In genomic region chr7:65269150-65269856, GRCh38 we compare ENCODE assay signal across 1 cellular context.
TF ChIP-seq lines count a peak whose summit lies in the region.

No MANE protein-coding gene starts in this region.

TF ChIP-seq in HepG2, 621 proteins besides CTCF, POLR2A, EP300 and RAD21 (continued from another document):
- peak; percentile 78 for TF ChIP-seq ZNF574 (CRISPR knock-in tag; IDR thresholded peaks at IDR 0.05)
- TF ChIP-seq ARID2 (CRISPR knock-in tag; IDR thresholded peaks at IDR 0.05; ENCODE audit: borderline replicate concordance) = no peak
- TF ChIP-seq ASH2L (IDR thresholded peaks at IDR 0.05; ENCODE audit: insufficient read length, low read depth, low read length) = peak; percentile 41
- TF ChIP-seq ZNF891 (CRISPR knock-in tag; IDR thresholded peaks at IDR 0.05) = peak; percentile 88
- TF ChIP-seq, protein P1, sequence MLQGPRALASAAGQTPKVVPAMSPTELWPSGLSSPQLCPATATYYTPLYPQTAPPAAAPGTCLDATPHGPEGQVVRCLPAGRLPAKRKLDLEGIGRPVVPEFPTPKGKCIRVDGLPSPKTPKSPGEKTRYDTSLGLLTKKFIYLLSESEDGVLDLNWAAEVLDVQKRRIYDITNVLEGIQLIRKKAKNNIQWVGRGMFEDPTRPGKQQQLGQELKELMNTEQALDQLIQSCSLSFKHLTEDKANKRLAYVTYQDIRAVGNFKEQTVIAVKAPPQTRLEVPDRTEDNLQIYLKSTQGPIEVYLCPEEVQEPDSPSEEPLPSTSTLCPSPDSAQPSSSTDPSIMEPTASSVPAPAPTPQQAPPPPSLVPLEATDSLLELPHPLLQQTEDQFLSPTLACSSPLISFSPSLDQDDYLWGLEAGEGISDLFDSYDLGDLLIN (CRISPR knock-in tag; IDR thresholded peaks at IDR 0.05; ENCODE audit: borderline replicate concordance) = peak; percentile 51; the same call in 1 of the 2 replicates
- no peak for TF ChIP-seq NR1H2 (CRISPR knock-in tag; IDR thresholded peaks at IDR 0.05; ENCODE audit: borderline replicate concordance, low read depth)
- no peak for TF ChIP-seq NFE2L1 (CRISPR knock-in tag; IDR thresholded peaks at IDR 0.05; ENCODE audit: borderline replicate concordance)
- no peak for TF ChIP-seq GATAD1 (CRISPR knock-in tag; IDR thresholded peaks at IDR 0.05)
- peak; percentile 69 for TF ChIP-seq PHF8 (CRISPR knock-in tag; IDR thresholded peaks at IDR 0.05)
- 0 out of 2 replicates have a peak, but pooled peaks have one; percentile 17 for TF ChIP-seq NR2C2 (CRISPR knock-in tag; IDR thresholded peaks at IDR 0.05; ENCODE audit: borderline replicate concordance)
- peak; percentile 84 for TF ChIP-seq HNF4A (CRISPR knock-in tag; IDR thresholded peaks at IDR 0.05)
- TF ChIP-seq NFYB (CRISPR knock-in tag; IDR thresholded peaks at IDR 0.05) = peak; percentile 51; the same call in 1 of the 2 replicates
- TF ChIP-seq NFRKB (IDR thresholded peaks at IDR 0.05) = no peak
- TF ChIP-seq, protein P2, sequence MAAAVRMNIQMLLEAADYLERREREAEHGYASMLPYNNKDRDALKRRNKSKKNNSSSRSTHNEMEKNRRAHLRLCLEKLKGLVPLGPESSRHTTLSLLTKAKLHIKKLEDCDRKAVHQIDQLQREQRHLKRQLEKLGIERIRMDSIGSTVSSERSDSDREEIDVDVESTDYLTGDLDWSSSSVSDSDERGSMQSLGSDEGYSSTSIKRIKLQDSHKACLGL (CRISPR knock-in tag; IDR thresholded peaks at IDR 0.05) = 0 out of 2 replicates have a peak, but pooled peaks have one; percentile 51
- TF ChIP-seq PTBP1 (IDR thresholded peaks at IDR 0.05; ENCODE audit: low read depth, low read length, poor library complexity, severe bottlenecking) = no peak
- TF ChIP-seq GABPB1 (CRISPR knock-in tag; IDR thresholded peaks at IDR 0.05) = peak; percentile 51
- TF ChIP-seq ZNF678 (CRISPR knock-in tag; IDR thresholded peaks at IDR 0.05) = no peak
- TF ChIP-seq ZFP41 (CRISPR knock-in tag; IDR thresholded peaks at IDR 0.05; ENCODE audit: borderline replicate concordance) = peak; percentile 80; the same call in 1 of the 2 replicates
- TF ChIP-seq ZNF772 (CRISPR knock-in tag; IDR thresholded peaks at IDR 0.05) = 0 out of 2 replicates have a peak, but pooled peaks have one; percentile 78
- no peak for TF ChIP-seq MLXIP (CRISPR knock-in tag; IDR thresholded peaks at IDR 0.05; ENCODE audit: borderline replicate concordance)
